ENCODE assay signal across 8 cellular contexts in the genomic region with DNA sequence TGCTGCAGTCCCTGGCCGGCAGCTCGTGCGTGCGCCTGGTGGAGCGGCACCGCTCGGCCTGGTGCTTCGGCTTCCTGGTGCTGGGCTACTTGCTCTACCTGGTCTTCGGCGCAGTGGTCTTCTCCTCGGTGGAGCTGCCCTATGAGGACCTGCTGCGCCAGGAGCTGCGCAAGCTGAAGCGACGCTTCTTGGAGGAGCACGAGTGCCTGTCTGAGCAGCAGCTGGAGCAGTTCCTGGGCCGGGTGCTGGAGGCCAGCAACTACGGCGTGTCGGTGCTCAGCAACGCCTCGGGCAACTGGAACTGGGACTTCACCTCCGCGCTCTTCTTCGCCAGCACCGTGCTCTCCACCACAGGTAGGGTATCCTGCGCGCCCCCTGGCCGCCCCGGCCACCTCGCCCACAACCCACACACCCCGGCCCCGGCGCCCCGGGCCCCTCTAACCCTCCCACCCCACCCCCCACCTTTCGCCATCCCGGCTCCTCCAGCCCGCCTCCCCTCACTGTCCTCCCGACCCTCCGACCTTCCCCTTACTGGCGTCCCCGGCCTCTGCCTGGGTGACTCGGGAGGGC. TPM values are rescaled to one million over a fixed set of nuclear protein-coding genes. Genes with fewer than 3 reads are reported as not detected.
DNase-seq lines count a peak whose midpoint lies in the region; ATAC-seq and TF ChIP-seq lines count a peak whose summit lies in the region.

No MANE protein-coding gene starts in this region.

- H3K36me3 ChIP-seq in thoracic aorta = no peaks in the 10 kb centered on the region

- no peaks in the 10 kb centered on the region for H3K9me3 ChIP-seq in thoracic aorta

- H3K4me1 ChIP-seq in thoracic aorta (ENCODE audit: control insufficient read depth in 1 of 2, low read depth in 2 of 2) = peaks cover 0 to 20% of the 10 kb centered on the region in 2 donors

- ATAC-seq in GM21367 (IDR thresholded peaks at IDR 0.05; ENCODE audit: unreplicated experiment) = peak; percentile 43
- ATAC-seq in left lobe of liver = peak; percentile 67
- no peak for ATAC-seq in thoracic aorta (ENCODE audit: insufficient number of reproducible peaks, low FRiP score, low read depth)

- TF ChIP-seq CTCF in choroid plexus epithelial cell (conservative IDR thresholded peaks at IDR 0.05; ENCODE audit: low read depth, low read length) (no peak), thoracic aorta (IDR thresholded peaks at IDR 0.05) (no peak)

- H3K27ac ChIP-seq in thoracic aorta = no peak overlapping the region

- H3K4me3 ChIP-seq in choroid plexus epithelial cell (ENCODE audit: low read depth, low read length) (peak overlapping the region; percentile 62), thoracic aorta (peak overlapping the region; percentile 80)

- DNase-seq in EH (ENCODE audit: low read depth) (peak; percentile 52), NCI-H1105 treated with DMSO at 0.1 percent for 48 hours (lab: John Stamatoyannopoulos, UW) (peak; percentile 24), choroid plexus epithelial cell (ENCODE audit: low read depth) (peak; percentile 34), left lobe of liver (ENCODE audit: low spot score) (peak; percentile 50), thoracic aorta (ENCODE audit: low spot score) (no peak), CD1c-positive myeloid dendritic cell (ENCODE audit: extremely low spot score) (no peak), OCI-M2 (lab: John Stamatoyannopoulos, UW; ENCODE audit: unreplicated experiment) (no peak)

- H3K27me3 ChIP-seq in thoracic aorta (replicated peaks; ENCODE audit: insufficient read depth) = no peaks in the 10 kb centered on the region

RNA-seq across cellular contexts. Expression of a gene that starts 0.4 kb away (rescaled TPM):
- total RNA-seq in left lobe of liver (1.1 TPM), thoracic aorta (1 to 10 TPM; 6.2 to 8.5 TPM)

Comparison
In these comparisons a context has a peak if more than half of its experiments do, and no peak if none do; other contexts are left out.
1. DNase-seq: peak in EH (single experiment), NCI-H1105 treated with DMSO at 0.1 percent for 48 hours (single experiment), choroid plexus epithelial cell (single experiment) and left lobe of liver (single experiment); none in thoracic aorta (single experiment), CD1c-positive myeloid dendritic cell (single experiment) and OCI-M2 (single experiment).